Comparison of ENCODE assay signal across 33 cellular contexts in the genomic region with DNA sequence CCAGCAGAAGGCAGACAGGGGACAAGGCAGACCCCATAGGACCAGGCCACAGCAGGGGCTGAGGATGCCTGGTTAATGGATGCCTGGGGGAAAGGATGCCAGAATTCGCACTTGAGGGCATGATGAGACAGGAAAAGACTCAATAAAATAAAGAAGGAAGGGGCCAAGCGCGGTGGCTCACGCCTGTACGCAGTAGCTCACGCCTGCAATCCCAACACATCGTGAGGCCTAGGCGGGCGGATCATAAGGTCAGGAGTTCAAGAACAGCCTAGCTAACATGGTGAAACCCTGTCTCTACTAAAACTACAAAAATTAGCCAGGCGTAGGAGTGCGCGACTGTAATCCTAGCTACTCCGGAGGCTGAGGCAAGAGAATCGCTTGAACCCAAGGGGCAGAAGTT. TPM values are rescaled to one million over a fixed set of nuclear protein-coding genes. Genes with fewer than 3 reads are reported as not detected.
"Had no signal": no experiment of that assay in that cellular context is flagged by ENCODE, and none has a peak within 500 bp of the region (broad histone marks: within the 10 kb centered on the region; RNA-seq: fewer than 3 reads in every experiment).

No MANE protein-coding gene starts in this region.

- H3K36me3 ChIP-seq: adrenal gland, ascending aorta, cardiac muscle cell, gastrocnemius medialis, left ventricle myocardium inferior, ovary, transverse colon, WERI-Rb-1 had no signal

- H3K4me3 Mint-ChIP-seq: activated CD4-positive, alpha-beta memory T cell treated with anti-CD3 and anti-CD28 coated beads for 36 hours; activated CD4-positive, alpha-beta T cell treated with anti-CD3 and anti-CD28 coated beads, Interleukin-2, amount 10 ng/mL, durations not matched to agents 24 days and 14 days; activated naive CD4-positive, alpha-beta T cell treated with anti-CD3 and anti-CD28 coated beads for 36 hours; activated naive CD8-positive, alpha-beta T cell treated with anti-CD3 and anti-CD28 coated beads for 36 hours; activated T-helper 1 cell treated with anti-CD3 and anti-CD28 coated beads, Interleukin-12 subunit alpha, Interleukin-12 subunit beta, Interleukin-2, Interleukin-4 antibody, amounts not matched to agents 30 ng/mL and 10 ng/mL and 1 ng/mL, durations not matched to agents 14 hours and 24 hours and 36 hours; brain; effector memory CD8-positive, alpha-beta T cell; natural killer cell treated with Interleukin-12 subunit alpha and Interleukin-12 subunit beta and Interleukin-15 and Interleukin-18, amount 100 ng/mL, for 72 hours; T-helper 1 cell treated with Interleukin-12 subunit alpha and Interleukin-12 subunit beta and Interleukin-4 antibody, amounts not matched to agents 30 μg/mL and 1 μg/mL, for 36 hours had no signal

- H3K27me3 Mint-ChIP-seq: activated CD4-positive, alpha-beta memory T cell treated with anti-CD3 and anti-CD28 coated beads for 36 hours; activated CD4-positive, alpha-beta T cell treated with anti-CD3 and anti-CD28 coated beads, Interleukin-2, amount 10 ng/mL, durations not matched to agents 24 days and 14 days; activated naive CD8-positive, alpha-beta T cell treated with anti-CD3 and anti-CD28 coated beads for 36 hours; effector memory CD8-positive, alpha-beta T cell; natural killer cell treated with Interleukin-12 subunit alpha and Interleukin-12 subunit beta and Interleukin-15 and Interleukin-18, amount 100 ng/mL, for 72 hours had no signal

- ATAC-seq: effector memory CD8-positive, alpha-beta T cell; gastrocnemius medialis; mucosa of descending colon; natural killer cell treated with Interleukin-12 subunit alpha and Interleukin-12 subunit beta and Interleukin-15 and Interleukin-18, amount 100 ng/mL, for 72 hours; sciatic nerve had no signal

- H3K27me3 ChIP-seq: adrenal gland, ascending aorta, cardiac muscle cell, gastrocnemius medialis, ovary, testis, transverse colon had no signal

- H3K27ac ChIP-seq: adrenal gland, ascending aorta, cardiac muscle cell, coronary artery, gastrocnemius medialis, left ventricle myocardium inferior, ovary, skin epidermis, testis, transverse colon, WERI-Rb-1 had no signal

- DNase-seq: activated CD4-positive, alpha-beta memory T cell treated with anti-CD3 and anti-CD28 coated beads for 36 hours; activated CD4-positive, alpha-beta T cell treated with anti-CD3 and anti-CD28 coated beads, Interleukin-2, amount 10 ng/mL, durations not matched to agents 24 days and 14 days; activated CD4-positive, CD25-positive, alpha-beta regulatory T cell treated with anti-CD3 and anti-CD28 coated beads, Interleukin-2, amount 50 U/mL, for 72 hours; activated effector memory CD4-positive, alpha-beta T cell treated with anti-CD3 and anti-CD28 coated beads, Interleukin-2, amount 50 U/mL, for 16 hours; activated naive CD4-positive, alpha-beta T cell treated with anti-CD3 and anti-CD28 coated beads for 36 hours; activated naive CD8-positive, alpha-beta T cell treated with anti-CD3 and anti-CD28 coated beads for 36 hours; adrenal gland; effector memory CD8-positive, alpha-beta T cell; erythroblast; gastrocnemius medialis; glutamatergic neuron; left ventricle myocardium inferior; mucosa of descending colon; ovary; retina; stimulated activated CD4-positive, alpha-beta T cell treated with anti-CD3 and anti-CD28 coated beads, Interleukin-4, amount 100 ng/mL, for 24 hours; stimulated activated naive CD4-positive, alpha-beta T cell; T-helper 9 cell; testis; transverse colon; WERI-Rb-1 had no signal

- H3K36me3 Mint-ChIP-seq: brain; natural killer cell treated with Interleukin-12 subunit alpha and Interleukin-12 subunit beta and Interleukin-15 and Interleukin-18, amount 100 ng/mL, for 72 hours had no signal

- H3K4me1 Mint-ChIP-seq: brain had no signal

- H3K9me3 ChIP-seq: adrenal gland, ascending aorta, gastrocnemius medialis, left ventricle myocardium inferior, mucosa of descending colon, ovary, testis, transverse colon had no signal

- H3K4me1 ChIP-seq: adrenal gland, ascending aorta, gastrocnemius medialis, left ventricle myocardium inferior, transverse colon had no signal

- H3K9me3 Mint-ChIP-seq: activated CD4-positive, alpha-beta memory T cell treated with anti-CD3 and anti-CD28 coated beads for 36 hours; activated CD4-positive, alpha-beta T cell treated with anti-CD3 and anti-CD28 coated beads, Interleukin-2, amount 10 ng/mL, durations not matched to agents 24 days and 14 days; activated naive CD4-positive, alpha-beta T cell treated with anti-CD3 and anti-CD28 coated beads for 36 hours; activated naive CD8-positive, alpha-beta T cell treated with anti-CD3 and anti-CD28 coated beads for 36 hours; activated T-helper 1 cell treated with anti-CD3 and anti-CD28 coated beads, Interleukin-12 subunit alpha, Interleukin-12 subunit beta, Interleukin-2, Interleukin-4 antibody, amounts not matched to agents 30 ng/mL and 10 ng/mL and 1 ng/mL, durations not matched to agents 14 hours and 24 hours and 36 hours; brain; effector memory CD8-positive, alpha-beta T cell; natural killer cell treated with Interleukin-12 subunit alpha and Interleukin-12 subunit beta and Interleukin-15 and Interleukin-18, amount 100 ng/mL, for 72 hours; T-helper 1 cell treated with Interleukin-12 subunit alpha and Interleukin-12 subunit beta and Interleukin-4 antibody, amounts not matched to agents 30 μg/mL and 1 μg/mL, for 36 hours had no signal

- H3K4me3 ChIP-seq: adrenal gland, ascending aorta, cardiac muscle cell, coronary artery, gastrocnemius medialis, left ventricle myocardium inferior, mucosa of descending colon, ovary, skin epidermis, testis, transverse colon had no signal

- H3K27ac Mint-ChIP-seq: activated CD4-positive, alpha-beta memory T cell treated with anti-CD3 and anti-CD28 coated beads for 36 hours; activated CD4-positive, alpha-beta T cell treated with anti-CD3 and anti-CD28 coated beads, Interleukin-2, amount 10 ng/mL, durations not matched to agents 24 days and 14 days; activated naive CD4-positive, alpha-beta T cell treated with anti-CD3 and anti-CD28 coated beads for 36 hours; activated naive CD8-positive, alpha-beta T cell treated with anti-CD3 and anti-CD28 coated beads for 36 hours; activated T-helper 1 cell treated with anti-CD3 and anti-CD28 coated beads, Interleukin-12 subunit alpha, Interleukin-12 subunit beta, Interleukin-2, Interleukin-4 antibody, amounts not matched to agents 30 ng/mL and 10 ng/mL and 1 ng/mL, durations not matched to agents 14 hours and 24 hours and 36 hours; brain; progenitor cell of endocrine pancreas; T-helper 1 cell treated with Interleukin-12 subunit alpha and Interleukin-12 subunit beta and Interleukin-4 antibody, amounts not matched to agents 30 μg/mL and 1 μg/mL, for 36 hours had no signal

RNA-seq across cellular contexts. Expression of gene APOBEC3D, which starts 9.8 kb away (rescaled TPM):
- total RNA-seq: cerebellum, myocyte had no signal

RNA-seq across cellular contexts. Expression of gene APOBEC3B, which starts 48.6 kb away (rescaled TPM):
- total RNA-seq: cerebellum had no signal
